Comparison of ENCODE assay signal across 8 cellular contexts in the genomic region with DNA sequence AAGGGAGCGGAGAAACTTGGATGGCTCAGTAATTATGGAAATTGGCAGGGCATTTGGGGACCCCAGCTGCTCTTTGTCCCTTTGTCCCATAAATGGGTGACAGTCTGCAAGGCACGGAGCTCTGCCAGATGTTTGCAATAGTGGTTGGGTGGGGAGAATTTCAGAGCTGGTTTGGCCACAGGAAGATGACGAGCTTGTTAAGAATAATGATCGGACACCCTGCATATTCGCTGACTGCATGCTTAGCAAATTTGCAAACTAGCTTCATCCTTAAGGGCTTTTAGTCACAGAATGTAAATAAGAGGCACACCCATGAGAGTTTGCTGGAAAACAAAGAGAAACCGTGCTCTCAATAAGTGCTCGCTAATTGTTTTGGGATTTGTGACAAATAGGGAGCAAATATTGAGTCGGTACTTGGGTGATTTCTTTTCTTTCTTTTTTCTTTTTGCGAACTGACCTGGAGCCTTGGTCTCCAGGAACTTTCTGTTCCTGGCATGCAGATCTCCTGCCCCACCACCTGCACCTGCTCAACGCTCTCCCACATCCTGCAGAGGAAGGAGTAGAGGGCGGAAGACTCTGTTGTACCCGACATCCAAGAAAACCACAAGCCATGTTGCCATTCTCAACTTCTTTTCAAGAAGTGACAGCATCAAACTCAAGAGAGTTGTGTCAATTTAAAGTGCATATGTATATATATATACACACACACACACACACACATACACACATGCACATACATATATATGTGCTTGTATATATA.
DNase-seq lines count a peak whose midpoint lies in the region; ATAC-seq lines count a peak whose summit lies in the region.

No MANE protein-coding gene starts in this region.

- H3K27me3 Mint-ChIP-seq in activated CD4-positive, alpha-beta memory T cell treated with anti-CD3 and anti-CD28 coated beads, Interleukin-2, amount 10 ng/mL, durations not matched to agents 7 days and 5 days = no peaks in the 10 kb centered on the region
- no peaks in the 10 kb centered on the region for H3K27me3 Mint-ChIP-seq in naive thymus-derived CD8-positive, alpha-beta T cell

- CTCF ChIA-PET in activated CD4-positive, alpha-beta memory T cell treated with anti-CD3 and anti-CD28 coated beads, Interleukin-2, amount 10 ng/mL, durations not matched to agents 7 days and 5 days (lab: Charles Lee) = interaction anchor here (1.0 to 1.3 kb wide), 3 partner anchors 24 to 68 kb away, joined by 3 to 5 read pairs (median 4); no protein-coding TSS in a partner anchor

- peaks cover 63% of the 10 kb centered on the region for H3K4me1 Mint-ChIP-seq in activated CD4-positive, alpha-beta memory T cell treated with anti-CD3 and anti-CD28 coated beads, Interleukin-2, amount 10 ng/mL, durations not matched to agents 7 days and 5 days
- peaks cover 32 to 70% (median 60%) of the 10 kb centered on the region in 4 donors for H3K4me1 Mint-ChIP-seq in naive thymus-derived CD8-positive, alpha-beta T cell

- H3K4me3 Mint-ChIP-seq in activated CD4-positive, alpha-beta memory T cell treated with anti-CD3 and anti-CD28 coated beads, Interleukin-2, amount 10 ng/mL, durations not matched to agents 7 days and 5 days = peak overlapping the region; percentile 69
- H3K4me3 Mint-ChIP-seq in naive thymus-derived CD8-positive, alpha-beta T cell = peak overlapping the region; percentile 67 to 88 (median 79)

- DNase-seq in NCI-H1417 (lab: John Stamatoyannopoulos, UW) = peak; percentile 28 to 67 (median 33)
- DNase-seq in NCI-H1417 treated with DMSO at 0.1 percent for 48 hours (lab: John Stamatoyannopoulos, UW) = no peak
- peak; percentile 49 for DNase-seq in activated CD4-positive, alpha-beta memory T cell treated with anti-CD3 and anti-CD28 coated beads, Interleukin-2, amount 10 ng/mL, durations not matched to agents 7 days and 5 days
- peak in 5 of 10 donors; percentile 25 to 63 (median 39) for DNase-seq in naive thymus-derived CD8-positive, alpha-beta T cell
- DNase-seq in NCI-H2227 treated with DMSO at 0.1 percent for 48 hours (lab: John Stamatoyannopoulos, UW) = no peak
- no peak for DNase-seq in activated CD8-positive, alpha-beta memory T cell treated with anti-CD3 and anti-CD28 coated beads for 24 hours

- peaks cover 6% of the 10 kb centered on the region for H3K36me3 Mint-ChIP-seq in activated CD4-positive, alpha-beta memory T cell treated with anti-CD3 and anti-CD28 coated beads, Interleukin-2, amount 10 ng/mL, durations not matched to agents 7 days and 5 days (ENCODE audit: low read depth)
- H3K36me3 Mint-ChIP-seq in naive thymus-derived CD8-positive, alpha-beta T cell = peaks cover 0 to 10% (median 5%) of the 10 kb centered on the region in 3 donors

- peak; percentile 45 for ATAC-seq in GM19463 (IDR thresholded peaks at IDR 0.05; ENCODE audit: unreplicated experiment)
- ATAC-seq in naive thymus-derived CD8-positive, alpha-beta T cell = peak; percentile 80 to 93
- ATAC-seq in HG03280 (IDR thresholded peaks at IDR 0.05; ENCODE audit: unreplicated experiment) = no peak

- POLR2A ChIA-PET in activated CD4-positive, alpha-beta memory T cell treated with anti-CD3 and anti-CD28 coated beads, Interleukin-2, amount 10 ng/mL, durations not matched to agents 7 days and 5 days (lab: Charles Lee) = interaction anchor here (0.9 to 2.1 kb wide), 6 partner anchors 8 to 238 kb away, joined by 3 to 8 read pairs (median 5); a partner anchor contains a TSS
- POLR2A ChIA-PET in naive thymus-derived CD8-positive, alpha-beta T cell (lab: Charles Lee) = interaction anchor here (1.8 kb wide), 1 partner anchor 18 kb away, joined by 5 read pairs; no protein-coding TSS in a partner anchor

- peaks cover 11% of the 10 kb centered on the region for H3K9me3 Mint-ChIP-seq in activated CD4-positive, alpha-beta memory T cell treated with anti-CD3 and anti-CD28 coated beads, Interleukin-2, amount 10 ng/mL, durations not matched to agents 7 days and 5 days
- peaks cover 0 to 12% (median 2%) of the 10 kb centered on the region in 9 donors for H3K9me3 Mint-ChIP-seq in naive thymus-derived CD8-positive, alpha-beta T cell

- H3K27ac Mint-ChIP-seq in activated CD4-positive, alpha-beta memory T cell treated with anti-CD3 and anti-CD28 coated beads, Interleukin-2, amount 10 ng/mL, durations not matched to agents 7 days and 5 days = peak overlapping the region; percentile 89
- H3K27ac Mint-ChIP-seq in naive thymus-derived CD8-positive, alpha-beta T cell = peak overlapping the region; percentile 9 to 91 (median 76)

Comparison
In these comparisons a context has a peak if more than half of its experiments do, and no peak if none do; other contexts are left out.
1. DNase-seq: peak in NCI-H1417 (3 of 3) and activated CD4-positive, alpha-beta memory T cell treated with anti-CD3 and anti-CD28 coated beads, Interleukin-2, amount 10 ng/mL, durations not matched to agents 7 days and 5 days (single experiment); none in NCI-H1417 treated with DMSO at 0.1 percent for 48 hours (single experiment), NCI-H2227 treated with DMSO at 0.1 percent for 48 hours (single experiment) and activated CD8-positive, alpha-beta memory T cell treated with anti-CD3 and anti-CD28 coated beads for 24 hours (single experiment).